8 cellular contexts compared by ENCODE assay signal in the genomic region with DNA sequence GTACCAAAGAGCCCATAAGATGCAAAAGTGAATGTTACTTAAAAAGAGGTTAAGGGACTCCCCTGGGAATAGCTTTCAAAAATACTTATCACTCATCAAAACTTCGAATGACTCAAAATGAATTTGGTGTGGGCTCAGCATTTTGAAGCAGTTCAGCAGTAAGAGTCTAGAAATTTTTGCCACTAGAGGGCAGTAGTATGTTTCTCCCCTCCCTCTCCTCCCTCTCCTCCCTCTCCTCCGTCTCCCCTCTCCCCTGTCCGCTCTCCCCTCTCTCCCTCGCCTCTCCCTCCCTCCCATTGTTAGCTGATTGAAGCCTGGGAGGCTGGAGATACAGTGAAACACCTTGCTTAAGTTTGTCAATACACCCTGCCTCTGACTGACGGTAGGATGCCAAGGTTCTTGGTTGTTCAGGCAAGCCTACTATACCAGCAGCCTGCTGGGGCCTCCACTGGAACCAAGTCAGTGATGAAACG.
DNase-seq lines count a peak whose midpoint lies in the region; ATAC-seq, FAIRE-seq and TF ChIP-seq lines count a peak whose summit lies in the region.

No MANE protein-coding gene starts in this region.

- intact Hi-C loops in activated CD4-positive, alpha-beta T cell treated with anti-CD3 and anti-CD28 coated beads for 36 hours (cut with DNase I, micrococcal nuclease) = loop anchor here (1.0 to 5.0 kb wide), 8 partner anchors 70 to 360 kb away; a partner anchor contains a TSS
- intact Hi-C loops in MCF 10A (cut with micrococcal nuclease) = loop anchor here (1.0 to 10.0 kb wide), 5 partner anchors 140 to 468 kb away; no protein-coding TSS in a partner anchor
- intact Hi-C loops in kidney (cut with DNase I) = loop anchor here (10.0 kb wide), 1 partner anchor 220 kb away; no protein-coding TSS in a partner anchor

- no peak overlapping the region for H3K4me2 ChIP-seq in SU-DHL-6 (ENCODE audit: low read depth, low read length, poor library complexity, severe bottlenecking)

- TF ChIP-seq CTCF in SU-DHL-6 (IDR thresholded peaks at IDR 0.05; ENCODE audit: insufficient read depth, low read length, poor library complexity, severe bottlenecking) (peak; percentile 45), MCF 10A (IDR thresholded peaks at IDR 0.05; ENCODE audit: unreplicated experiment) (peak; percentile 53), kidney (IDR thresholded peaks at IDR 0.05; ENCODE audit: borderline replicate concordance, extremely low read depth, insufficient read depth) (peak; percentile 65)

- H3K9me3 ChIP-seq in SU-DHL-6 (ENCODE audit: insufficient read depth, low read length) (no peaks in the 10 kb centered on the region), kidney (ENCODE audit: control insufficient read depth in 1 of 2, low read length in 2 of 2) (no peaks in the 10 kb centered on the region)

- H3K4me3 Mint-ChIP-seq in activated CD4-positive, alpha-beta T cell treated with anti-CD3 and anti-CD28 coated beads for 36 hours = no peak overlapping the region
- H3K4me3 Mint-ChIP-seq in MCF 10A (ENCODE audit: unreplicated experiment) = no peak overlapping the region

- no peaks in the 10 kb centered on the region for H3K79me2 ChIP-seq in SU-DHL-6 (ENCODE audit: insufficient read depth, low read length)

- H3K36me3 ChIP-seq in SU-DHL-6 (ENCODE audit: low read length) (no peaks in the 10 kb centered on the region), kidney (ENCODE audit: control insufficient read depth in 1 of 2, insufficient read depth in 2 of 2, low read length in 2 of 2) (no peaks in the 10 kb centered on the region)

- H3K4me3 ChIP-seq in SU-DHL-6 (ENCODE audit: insufficient read depth, low read length, poor library complexity, severe bottlenecking) (no peak overlapping the region), kidney (ENCODE audit: low read length in 2 of 2) (no peak overlapping the region)

- H2AFZ ChIP-seq in SU-DHL-6 (ENCODE audit: low read depth, low read length, severe bottlenecking) = no peak overlapping the region

- H4K20me1 ChIP-seq in SU-DHL-6 (ENCODE audit: low read depth, low read length) = no peaks in the 10 kb centered on the region; the same call in 1 of the 2 replicates

- H3K27ac ChIP-seq in SU-DHL-6 (ENCODE audit: low read depth, low read length) (no peak overlapping the region), kidney (ENCODE audit: low read depth in 2 of 2, low read length in 2 of 2) (no peak overlapping the region)

- no peaks in the 10 kb centered on the region for H3K9me2 ChIP-seq in SU-DHL-6 (replicated peaks; ENCODE audit: insufficient read depth, low read length)

- H3K4me1 ChIP-seq in kidney (ENCODE audit: control insufficient read depth in 1 of 2, insufficient read depth in 1 of 2, low read depth in 1 of 2, low read length in 2 of 2) = no peaks in the 10 kb centered on the region

- H3K27me3 Mint-ChIP-seq in activated CD4-positive, alpha-beta T cell treated with anti-CD3 and anti-CD28 coated beads for 36 hours = peaks cover 2% of the 10 kb centered on the region
- no peaks in the 10 kb centered on the region for H3K27me3 Mint-ChIP-seq in MCF 10A (ENCODE audit: insufficient read depth, unreplicated experiment)

- peak; percentile 81 for ATAC-seq in activated CD4-positive, alpha-beta T cell treated with anti-CD3 and anti-CD28 coated beads for 36 hours
- peak; percentile 71 for ATAC-seq in HG02642 (IDR thresholded peaks at IDR 0.05; ENCODE audit: poor library complexity, unreplicated experiment)

- BruUV-seq in MCF 10A (replicated peaks; lab: Mats Ljungman, UMichigan) = no TSS peak

- peak; percentile 48 for DNase-seq in activated CD4-positive, alpha-beta T cell treated with anti-CD3 and anti-CD28 coated beads for 36 hours
- no peak for DNase-seq in activated CD4-positive, alpha-beta T cell treated with anti-CD3 and anti-CD28 coated beads for 1 hour
- DNase-seq in NCI-H1092 treated with DMSO at 0.1 percent for 48 hours (lab: John Stamatoyannopoulos, UW) (peak; percentile 49), MCF 10A (ENCODE audit: unreplicated experiment) (peak; percentile 62), kidney (no peak)
- peak; percentile 25 for DNase-seq in stimulated activated CD4-positive, alpha-beta T cell treated with anti-CD3 and anti-CD28 coated beads, Interleukin-2, amount 100 ng/mL, for 4 hours (ENCODE audit: low read depth)

- no peaks in the 10 kb centered on the region for H3F3A ChIP-seq in SU-DHL-6 (ENCODE audit: insufficient read depth)

- H3K27ac Mint-ChIP-seq in activated CD4-positive, alpha-beta T cell treated with anti-CD3 and anti-CD28 coated beads for 36 hours = no peak overlapping the region
- no peak overlapping the region for H3K27ac Mint-ChIP-seq in MCF 10A (ENCODE audit: low read depth, unreplicated experiment)

- no peaks in the 10 kb centered on the region for H3K27me3 ChIP-seq in SU-DHL-6 (ENCODE audit: low read length)

- no peaks in the 10 kb centered on the region for H3K9me3 Mint-ChIP-seq in activated CD4-positive, alpha-beta T cell treated with anti-CD3 and anti-CD28 coated beads for 36 hours (ENCODE audit: low read depth)
- no peaks in the 10 kb centered on the region for H3K9me3 Mint-ChIP-seq in MCF 10A (ENCODE audit: unreplicated experiment)

- H3K9ac ChIP-seq in SU-DHL-6 (ENCODE audit: low read length) (no peak overlapping the region), kidney (ENCODE audit: low read length in 2 of 2) (no peak overlapping the region)

- no peak for FAIRE-seq in kidney (lab: Jason Lieb, UNC)

- peaks cover 8% of the 10 kb centered on the region for H3K36me3 Mint-ChIP-seq in activated CD4-positive, alpha-beta T cell treated with anti-CD3 and anti-CD28 coated beads for 36 hours (ENCODE audit: low read depth)
- peaks cover 2% of the 10 kb centered on the region for H3K36me3 Mint-ChIP-seq in MCF 10A (ENCODE audit: insufficient read depth, unreplicated experiment)

- POLR2A ChIA-PET in activated CD4-positive, alpha-beta T cell treated with anti-CD3 and anti-CD28 coated beads for 36 hours (lab: Charles Lee) = interaction anchor here (0.9 to 1.8 kb wide), 4 partner anchors 121 to 224 kb away, joined by 3 to 6 read pairs (median 4); no protein-coding TSS in a partner anchor
- POLR2A ChIA-PET in MCF 10A (lab: Yijun Ruan, JAX) = interaction anchor here (0.6 to 2.5 kb wide), 7 partner anchors 20 to 222 kb away, joined by 3 to 12 read pairs (median 4); no protein-coding TSS in a partner anchor

- CTCF ChIA-PET in activated CD4-positive, alpha-beta T cell treated with anti-CD3 and anti-CD28 coated beads for 36 hours (lab: Charles Lee) = interaction anchor here (0.6 to 8.4 kb wide), 62 partner anchors 9 to 1218 kb away, joined by 3 to 164 read pairs (median 4); no protein-coding TSS in a partner anchor
- CTCF ChIA-PET in MCF 10A (lab: Yijun Ruan, JAX) = interaction anchor here (0.5 to 15.1 kb wide), 93 partner anchors 8 to 812 kb away, joined by 3 to 395 read pairs (median 4); a partner anchor contains a TSS

- H3K4me1 Mint-ChIP-seq in activated CD4-positive, alpha-beta T cell treated with anti-CD3 and anti-CD28 coated beads for 36 hours = peaks cover 25% of the 10 kb centered on the region
- no peaks in the 10 kb centered on the region for H3K4me1 Mint-ChIP-seq in MCF 10A (ENCODE audit: insufficient read depth, unreplicated experiment)

Comparison
In these comparisons a context has a peak if more than half of its experiments do, and no peak if none do; other contexts are left out.
1. DNase-seq: peak in activated CD4-positive, alpha-beta T cell treated with anti-CD3 and anti-CD28 coated beads for 36 hours (single experiment), NCI-H1092 treated with DMSO at 0.1 percent for 48 hours (single experiment), MCF 10A (single experiment) and stimulated activated CD4-positive, alpha-beta T cell treated with anti-CD3 and anti-CD28 coated beads, Interleukin-2, amount 100 ng/mL, for 4 hours (single experiment); none in activated CD4-positive, alpha-beta T cell treated with anti-CD3 and anti-CD28 coated beads for 1 hour (single experiment) and kidney (single experiment).
2. Peak in every context shown above with its lines, with median percentiles within 50 percentile points of each other: CTCF ChIP-seq.